29 cellular contexts compared by ENCODE assay signal in genomic region chr4:187786190-187786589, GRCh38.
"Had no signal": no experiment of that assay in that cellular context is flagged by ENCODE, and none has a peak within 500 bp of the region (broad histone marks: within the 10 kb centered on the region; RNA-seq: fewer than 3 reads in every experiment).

No MANE protein-coding gene starts in this region.

- H3K36me3 Mint-ChIP-seq: activated naive CD4-positive, alpha-beta T cell treated with anti-CD3 and anti-CD28 coated beads, Interleukin-2, amount 10 ng/mL, durations not matched to agents 7 days and 5 days; activated naive CD8-positive, alpha-beta T cell treated with anti-CD3 and anti-CD28 coated beads, Interleukin-2, amount 10 ng/mL, durations not matched to agents 7 days and 5 days had no signal

- H3K4me1 Mint-ChIP-seq: activated B cell treated with CpG ODN at 0.5 μM for 24 hours; activated naive CD4-positive, alpha-beta T cell treated with anti-CD3 and anti-CD28 coated beads, Interleukin-2, amount 10 ng/mL, durations not matched to agents 7 days and 5 days; activated naive CD8-positive, alpha-beta T cell treated with anti-CD3 and anti-CD28 coated beads, Interleukin-2, amount 10 ng/mL, durations not matched to agents 7 days and 5 days had no signal

- ATAC-seq: activated CD4-positive, CD25-positive, alpha-beta regulatory T cell treated with anti-CD3 and anti-CD28 coated beads, Interleukin-2, amount 50 U/mL, for 24 hours; activated CD8-positive, alpha-beta T cell treated with anti-CD3 and anti-CD28 coated beads for 36 hours; activated naive CD4-positive, alpha-beta T cell treated with anti-CD3 and anti-CD28 coated beads, Interleukin-2, amount 50 U/mL, for 72 hours; activated T-cell treated with anti-CD3 and anti-CD28 coated beads, Interleukin-2, amount 50 U/mL, for 4 hours; esophagus mucosa; gastrocnemius medialis; heart left ventricle had no signal

- H3K36me3 ChIP-seq: gastrocnemius medialis, heart left ventricle had no signal

- H3K27me3 Mint-ChIP-seq: activated B cell treated with CpG ODN at 0.5 μM for 24 hours; activated CD8-positive, alpha-beta T cell treated with anti-CD3 and anti-CD28 coated beads for 36 hours; activated naive CD4-positive, alpha-beta T cell treated with anti-CD3 and anti-CD28 coated beads, Interleukin-2, amount 10 ng/mL, durations not matched to agents 7 days and 5 days; activated naive CD8-positive, alpha-beta T cell treated with anti-CD3 and anti-CD28 coated beads, Interleukin-2, amount 10 ng/mL, durations not matched to agents 7 days and 5 days had no signal

- H3K27ac ChIP-seq: gastrocnemius medialis, heart left ventricle, VCaP had no signal

- H3K9me3 ChIP-seq: gastrocnemius medialis had no signal

- H3K4me3 Mint-ChIP-seq: activated B cell treated with CpG ODN at 0.5 μM for 24 hours; activated CD8-positive, alpha-beta T cell treated with anti-CD3 and anti-CD28 coated beads for 36 hours; activated naive CD4-positive, alpha-beta T cell treated with anti-CD3 and anti-CD28 coated beads, Interleukin-2, amount 10 ng/mL, durations not matched to agents 7 days and 5 days; activated naive CD8-positive, alpha-beta T cell treated with anti-CD3 and anti-CD28 coated beads, Interleukin-2, amount 10 ng/mL, durations not matched to agents 7 days and 5 days; activated T-cell treated with anti-CD3 and anti-CD28 coated beads, Interleukin-2, amount 50 U/mL, for 4 hours had no signal

- FAIRE-seq: astrocyte, colon had no signal

- H3K27me3 ChIP-seq: gastrocnemius medialis, heart left ventricle had no signal

- DNase-seq: activated B cell treated with CpG ODN at 0.5 μM for 24 hours; activated CD4-positive, alpha-beta T cell treated with anti-CD3 and anti-CD28 coated beads for 48 hours; activated CD4-positive, alpha-beta T cell treated with anti-CD3 and anti-CD28 coated beads, Interleukin-2, amount 50 U/mL, for 1 hour; activated CD4-positive, alpha-beta T cell treated with anti-CD3 and anti-CD28 coated beads, Interleukin-2, amount 50 U/mL, for 48 hours; activated CD8-positive, alpha-beta memory T cell treated with anti-CD3 and anti-CD28 coated beads for 24 hours; activated CD8-positive, alpha-beta T cell treated with anti-CD3 and anti-CD28 coated beads for 36 hours; activated effector memory CD4-positive, alpha-beta T cell treated with anti-CD3 and anti-CD28 coated beads, Interleukin-2, amount 50 U/mL, for 16 hours; activated naive CD4-positive, alpha-beta T cell; activated naive CD4-positive, alpha-beta T cell treated with anti-CD3 and anti-CD28 coated beads, Interleukin-2, amount 10 ng/mL, durations not matched to agents 7 days and 5 days; activated naive CD8-positive, alpha-beta T cell treated with anti-CD3 and anti-CD28 coated beads, Interleukin-2, amount 10 ng/mL, durations not matched to agents 7 days and 5 days; activated T-cell treated with anti-CD3 and anti-CD28 coated beads, Interleukin-2, amount 50 U/mL, for 4 hours; amniotic stem cell; anterior cingulate cortex; caudate nucleus; cortex of kidney; dermis blood vessel endothelial cell; effector CD4-positive, alpha-beta T cell; foreskin fibroblast; gastrocnemius medialis; glutamatergic neuron; heart left ventricle; T-helper 2 cell had no signal

- H3K4me3 ChIP-seq: gastrocnemius medialis, heart left ventricle had no signal

- H3K4me1 ChIP-seq: gastrocnemius medialis, heart left ventricle had no signal

- H3K27ac Mint-ChIP-seq: activated B cell treated with CpG ODN at 0.5 μM for 24 hours; activated CD8-positive, alpha-beta T cell treated with anti-CD3 and anti-CD28 coated beads for 36 hours; activated naive CD4-positive, alpha-beta T cell treated with anti-CD3 and anti-CD28 coated beads, Interleukin-2, amount 10 ng/mL, durations not matched to agents 7 days and 5 days; activated naive CD4-positive, alpha-beta T cell treated with anti-CD3 and anti-CD28 coated beads, Interleukin-2, amount 50 U/mL, for 72 hours; activated naive CD8-positive, alpha-beta T cell treated with anti-CD3 and anti-CD28 coated beads, Interleukin-2, amount 10 ng/mL, durations not matched to agents 7 days and 5 days; activated T-helper 2 cell treated with anti-CD3 and anti-CD28 coated beads, Interferon-gamma antibody, Interleukin-2, Interleukin-4, amounts not matched to agents 10 μg/mL and 5 μg/mL and 100 μg/mL, durations not matched to agents 14 hours and 24 hours and 36 hours had no signal
